ENCODE assay signal across 8 cellular contexts in the genomic region with DNA sequence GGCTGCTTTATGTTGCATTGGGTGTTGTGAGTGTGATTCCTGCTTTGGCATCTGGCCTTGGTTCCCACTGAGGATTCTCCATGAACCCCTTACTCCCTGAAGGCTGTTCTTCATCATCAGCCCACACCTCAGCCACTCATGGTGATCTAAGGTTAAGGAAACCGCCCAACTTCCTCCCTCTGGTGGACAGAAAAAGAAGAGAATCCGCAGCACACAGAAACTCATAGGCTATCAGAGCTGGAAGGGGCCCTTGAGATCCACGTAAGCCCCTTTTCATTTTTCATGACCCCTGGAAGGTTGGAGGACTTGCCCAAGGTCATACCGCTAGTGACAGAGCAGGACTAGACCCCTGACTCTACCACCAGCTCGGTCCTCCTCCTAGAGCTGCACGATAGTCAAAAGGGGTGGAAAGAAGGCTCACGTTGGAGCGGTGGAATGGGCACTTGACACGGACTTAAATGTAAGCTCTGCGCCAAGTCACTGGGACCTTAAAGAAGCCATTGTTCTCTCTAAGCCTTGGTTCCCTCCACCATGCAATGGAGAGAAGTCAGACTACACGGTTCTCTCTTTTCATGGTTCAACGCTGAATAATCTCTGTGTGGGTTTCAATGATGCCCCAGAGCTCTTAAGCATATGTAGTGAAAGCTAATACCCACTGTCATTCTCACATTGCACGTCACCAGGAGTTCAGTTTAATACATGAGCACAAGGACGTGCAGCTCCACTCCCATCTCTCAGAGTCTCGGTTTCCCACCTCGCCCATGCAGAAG.
DNase-seq lines count a peak whose midpoint lies in the region; ATAC-seq and TF ChIP-seq lines count a peak whose summit lies in the region.

No MANE protein-coding gene starts in this region.

- no peaks in the 10 kb centered on the region for H3K36me3 Mint-ChIP-seq in CD4-positive, alpha-beta T cell (ENCODE audit: low read depth)
- H3K36me3 Mint-ChIP-seq in chondrocyte (ENCODE audit: low read depth): no peaks in the 10 kb centered on the region

- H3K27me3 ChIP-seq in CD4-positive, alpha-beta T cell (ENCODE audit: control insufficient read depth, insufficient read depth, low read length): no peaks in the 10 kb centered on the region
- no peaks in the 10 kb centered on the region for H3K27me3 ChIP-seq in RWPE2 (ENCODE audit: insufficient read depth, poor library complexity, severe bottlenecking)

- no peaks in the 10 kb centered on the region for H3K9me3 Mint-ChIP-seq in CD4-positive, alpha-beta T cell
- no peaks in the 10 kb centered on the region for H3K9me3 Mint-ChIP-seq in chondrocyte (ENCODE audit: low read depth)

- peaks cover 3% of the 10 kb centered on the region for H3K4me1 ChIP-seq in RWPE2 (ENCODE audit: insufficient read depth, poor library complexity, severe bottlenecking)

- H3K4me1 Mint-ChIP-seq in CD4-positive, alpha-beta T cell (ENCODE audit: low read depth): peaks cover 67% of the 10 kb centered on the region
- H3K4me1 Mint-ChIP-seq in chondrocyte (ENCODE audit: low read depth): peaks cover 8% of the 10 kb centered on the region

- intact Hi-C loops in CD4-positive, alpha-beta T cell (cut with DNase I, micrococcal nuclease): loop anchor here (1.0 to 5.0 kb wide), 8 partner anchors 37 to 125 kb away; no protein-coding TSS in a partner anchor

- H3K4me3 ChIP-seq in RWPE2 (ENCODE audit: severe bottlenecking) (no peak overlapping the region), retinal pigment epithelial cell (ENCODE audit: low read length) (no peak overlapping the region)

- TF ChIP-seq CTCF in CD4-positive, alpha-beta T cell (IDR thresholded peaks at IDR 0.05): peak; percentile 69
- TF ChIP-seq CTCF in RWPE2 (IDR thresholded peaks at IDR 0.05; ENCODE audit: poor library complexity, severe bottlenecking): peak; percentile 42
- TF ChIP-seq CTCF in chondrocyte (IDR thresholded peaks at IDR 0.05): peak; percentile 75
- TF ChIP-seq CTCF in retinal pigment epithelial cell (conservative IDR thresholded peaks at IDR 0.05; ENCODE audit: low read depth, low read length): peak; percentile 62

- no peaks in the 10 kb centered on the region for H3K27me3 Mint-ChIP-seq in CD4-positive, alpha-beta T cell
- H3K27me3 Mint-ChIP-seq in chondrocyte (ENCODE audit: low read depth): no peaks in the 10 kb centered on the region

- DNase-seq in CD4-positive, alpha-beta T cell: peak in 9 of 10 experiments; percentile 14 to 39 (median 20)
- DNase-seq in RWPE2 (ENCODE audit: low spot score) (no peak), chondrocyte (ENCODE audit: low spot score) (no peak), retinal pigment epithelial cell (ENCODE audit: low read depth) (no peak), caudate nucleus (lab: John Stamatoyannopoulos, UW) (no peak), kidney tubule cell (ENCODE audit: low spot score) (no peak), NCI-H1105 (lab: John Stamatoyannopoulos, UW) (no peak)

- H3K36me3 ChIP-seq in RWPE2 (ENCODE audit: low read depth): no peaks in the 10 kb centered on the region

- CTCF ChIA-PET in CD4-positive, alpha-beta T cell (lab: Charles Lee): interaction anchor here (0.8 to 3.4 kb wide), 11 partner anchors 8 to 174 kb away, joined by 3 to 28 read pairs (median 6); a partner anchor contains a TSS

- H3K9me3 ChIP-seq in CD4-positive, alpha-beta T cell (ENCODE audit: control insufficient read depth, low read length): no peaks in the 10 kb centered on the region
- no peaks in the 10 kb centered on the region for H3K9me3 ChIP-seq in RWPE2 (ENCODE audit: severe bottlenecking)

- no peak overlapping the region for H3K4me3 Mint-ChIP-seq in CD4-positive, alpha-beta T cell
- H3K4me3 Mint-ChIP-seq in chondrocyte (ENCODE audit: unreplicated experiment): no peak overlapping the region

- H3K27ac ChIP-seq in CD4-positive, alpha-beta T cell (ENCODE audit: low read depth, low read length): no peak overlapping the region
- H3K27ac ChIP-seq in RWPE2 (ENCODE audit: poor library complexity, severe bottlenecking): no peak overlapping the region
- H3K27ac ChIP-seq in caudate nucleus (ENCODE audit: low read depth, low read length): no peak overlapping the region

- POLR2A ChIA-PET in CD4-positive, alpha-beta T cell (lab: Charles Lee): interaction anchor here (0.9 to 2.6 kb wide), 9 partner anchors 9 to 99 kb away, joined by 3 to 31 read pairs (median 6); a partner anchor contains a TSS

- ATAC-seq in CD4-positive, alpha-beta T cell (ENCODE audit: poor library complexity): peak; percentile 64
- ATAC-seq in GM21529 (IDR thresholded peaks at IDR 0.05; ENCODE audit: unreplicated experiment) (peak; percentile 68), RWPE2 (ENCODE audit: low read depth) (no peak)

- H3K27ac Mint-ChIP-seq in CD4-positive, alpha-beta T cell: peak overlapping the region; percentile 5
- H3K27ac Mint-ChIP-seq in chondrocyte (ENCODE audit: unreplicated experiment): no peak overlapping the region

Comparison
In these comparisons a context has a peak if more than half of its experiments do, and no peak if none do; other contexts are left out.
1. DNase-seq: peak in CD4-positive, alpha-beta T cell (9 of 10); none in RWPE2 (single experiment), chondrocyte (single experiment), retinal pigment epithelial cell (single experiment), caudate nucleus (0 of 61), kidney tubule cell (single experiment) and NCI-H1105 (single experiment).
2. Peak in every context shown above with its lines, with median percentiles within 50 percentile points of each other: CTCF ChIP-seq.